In the genomic region with DNA sequence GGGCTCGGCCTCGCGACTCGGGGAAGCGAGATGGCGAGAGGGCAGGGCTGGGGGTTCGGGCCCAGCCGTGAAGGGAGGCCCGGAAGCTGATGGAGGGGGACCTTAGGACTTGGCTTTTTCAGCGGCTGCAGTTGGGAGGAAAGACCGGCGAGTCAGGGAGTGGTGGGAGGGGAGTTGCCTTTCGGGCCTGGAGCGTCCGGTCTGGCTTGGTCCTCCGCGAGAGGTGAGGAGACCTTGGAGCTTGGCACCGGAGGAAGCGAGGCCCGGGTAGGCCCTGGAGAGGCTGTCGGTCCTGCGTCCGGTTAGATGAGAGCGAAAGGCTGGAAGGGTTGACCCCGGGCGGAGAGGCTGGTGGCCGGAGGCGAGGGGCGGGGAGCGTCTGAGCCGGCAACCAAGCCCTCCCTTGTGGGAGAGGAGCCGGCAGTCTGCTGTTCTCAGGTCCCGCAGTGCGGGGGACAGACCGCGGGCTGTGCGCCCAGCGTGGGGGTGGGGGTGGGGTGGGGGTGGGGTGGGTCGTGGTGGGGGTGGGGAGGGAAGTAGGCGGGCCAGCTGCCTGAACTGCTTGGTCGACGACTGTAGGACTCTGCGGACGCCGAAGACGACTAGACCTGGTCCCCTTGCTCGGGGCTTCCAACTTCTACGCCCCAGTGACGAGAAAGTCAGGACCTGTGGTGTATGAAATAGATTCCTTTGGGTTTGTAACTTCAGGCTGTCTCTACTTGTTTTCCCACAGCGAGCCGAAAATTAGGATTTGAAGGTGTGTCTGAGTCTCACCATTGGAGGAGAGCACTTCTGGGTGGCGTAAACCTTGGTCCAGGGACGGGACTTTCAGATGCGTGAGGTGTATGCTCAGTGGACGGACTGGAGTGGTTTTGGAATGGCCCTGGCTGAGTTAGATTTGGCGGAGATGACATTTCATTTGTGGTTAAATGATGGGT, we compare ENCODE assay signal across 8 cellular contexts. TPM values are rescaled to one million over a fixed set of nuclear protein-coding genes. Genes with fewer than 3 reads are reported as not detected.
DNase-seq lines count a peak whose midpoint lies in the region; ATAC-seq, FAIRE-seq and TF ChIP-seq lines count a peak whose summit lies in the region.

No MANE protein-coding gene starts in this region.

- peaks cover 66% of the 10 kb centered on the region for H3K79me2 ChIP-seq in K562 (ENCODE audit: control insufficient read depth, insufficient read depth, low read length)

- peaks cover 7 to 9% of the 10 kb centered on the region in 2 experiments; a peak in 4 of 5 replicates for H3K4me1 ChIP-seq in K562 (replicated peaks in 1 of 2; ENCODE audit: control insufficient read depth in 2 of 2, insufficient read depth in 2 of 2, low read length in 2 of 2)
- H3K4me1 ChIP-seq in iPS-18a (ENCODE audit: control insufficient read depth, low read depth, low read length): peaks cover 12% of the 10 kb centered on the region

- CTCF ChIA-PET in K562 (lab: Yijun Ruan, JAX; ENCODE audit: low intra/inter-chr PET ratio): no interaction called here

- peak overlapping the region; percentile 93 to 95 for H3K9ac ChIP-seq in K562 (ENCODE audit: insufficient read depth in 1 of 2, low read depth in 2 of 2, low read length in 2 of 2)
- H3K9ac ChIP-seq in iPS-18a (ENCODE audit: low read length): peak overlapping the region; percentile 93

- under 1% methylated on average over 43 of the region's 56 CpGs for WGBS in K562 (ENCODE audit: insufficient coverage, low coverage, missing lambda C conversion rate)

- peak; percentile 12 for ATAC-seq in HG02973 (IDR thresholded peaks at IDR 0.05; ENCODE audit: unreplicated experiment)
- peak; percentile 25 for ATAC-seq in SK-N-SH treated with all-trans-retinoic acid at 6 μM for 48 hours
- ATAC-seq in K562: peak; percentile 45

- POLR2A ChIA-PET in K562 (lab: Yijun Ruan, JAX): interaction anchor here (0.7 kb wide), 1 partner anchor 358 kb away, joined by 3 read pairs; no protein-coding TSS in a partner anchor

- intact Hi-C loops in K562 (cut with micrococcal nuclease): loop anchor here (10.0 kb wide), 1 partner anchor 193 kb away; the partner anchor contains the start of gene SLC30A6

- no peak for TF ChIP-seq EP300 in K562 (IDR thresholded peaks at IDR 0.05; ENCODE audit: low read length)

- peak overlapping the region; percentile 87 for H3K4me3 ChIP-seq in K562
- H3K4me3 ChIP-seq in iPS-18a (ENCODE audit: low read length): peak overlapping the region; percentile 96

- peak; percentile 56 for FAIRE-seq in K562 (lab: Jason Lieb, UNC)

- no peaks in the 10 kb centered on the region for H3K9me3 ChIP-seq in K562 (replicated peaks; ENCODE audit: control insufficient read depth, insufficient read depth, low read depth, low read length)
- H3K9me3 ChIP-seq in iPS-18a (ENCODE audit: control insufficient read depth, low read depth, low read length): no peaks in the 10 kb centered on the region

- in situ Hi-C loops in K562 (cut with MboI): no loop called here

- DNase-seq in NCI-H526 (lab: John Stamatoyannopoulos, UW) (peak; percentile 4 to 67), NCI-H526 treated with DMSO at 0.1 percent for 48 hours (lab: John Stamatoyannopoulos, UW) (no peak), K562 (ENCODE audit: extremely low read depth in 1 of 4, low spot score in 3 of 4) (peak; percentile 59 to 68 (median 64)), smooth muscle cell of the brain vasculature (ENCODE audit: low read depth, low spot score) (peak; percentile 12), NCI-H2029 treated with DMSO at 0.1 percent for 48 hours (lab: John Stamatoyannopoulos, UW) (no peak)

- BruUV-seq in K562 (replicated peaks; lab: Mats Ljungman, UMichigan): TSS peak; percentile 55

- H3K27me3 ChIP-seq in K562 (ENCODE audit: control insufficient read depth in 2 of 2, insufficient read depth in 2 of 2, low read length in 2 of 2) (no peaks in the 10 kb centered on the region), iPS-18a (ENCODE audit: control insufficient read depth, insufficient read depth, low read length) (no peaks in the 10 kb centered on the region)

- no peak for TF ChIP-seq CTCF in K562 (IDR thresholded peaks at IDR 0.05 in 2 of 3, conservative IDR thresholded peaks at IDR 0.05 in 1 of 3; ENCODE audit: insufficient read depth in 2 of 3, low read depth in 1 of 3, low read length in 3 of 3)

- H4K20me1 ChIP-seq in K562 (replicated peaks; ENCODE audit: control insufficient read depth, insufficient read depth, low read length): peaks cover 19% of the 10 kb centered on the region

- H2AFZ ChIP-seq in K562 (ENCODE audit: low read depth, low read length): peak overlapping the region; percentile 82

- peaks cover 32% of the 10 kb centered on the region for H3K36me3 ChIP-seq in K562 (ENCODE audit: control insufficient read depth, insufficient read depth, low read length)
- no peaks in the 10 kb centered on the region for H3K36me3 ChIP-seq in iPS-18a (ENCODE audit: control insufficient read depth, low read depth, low read length)

- no peak for TF ChIP-seq POLR2A in K562 (conservative IDR thresholded peaks at IDR 0.05)

- no peak for TF ChIP-seq RAD21 in K562 (CRISPR knock-in tag; conservative IDR thresholded peaks at IDR 0.05 in 1 of 2, IDR thresholded peaks at IDR 0.05 in 1 of 2)

- peak overlapping the region; percentile 93 for H3K4me2 ChIP-seq in K562 (ENCODE audit: insufficient read depth, low read length)

- no peaks in the 10 kb centered on the region for H3K9me1 ChIP-seq in K562 (ENCODE audit: control insufficient read depth, insufficient read depth, low read length)

- H3K27ac ChIP-seq in K562 (ENCODE audit: extremely low read depth, low read depth, low read length) (peak overlapping the region; percentile 91), iPS-18a (ENCODE audit: low read length) (peak overlapping the region; percentile 84)

TF ChIP-seq in SK-N-SH treated with all-trans-retinoic acid at 6 μM for 48 hours, 23 proteins besides CTCF, POLR2A, EP300 and RAD21 (continues in another document):
- TF ChIP-seq ZC3H10 (CRISPR knock-in tag; IDR thresholded peaks at IDR 0.05) (no peak), RARB (CRISPR knock-in tag; IDR thresholded peaks at IDR 0.05) (no peak)

RNA-seq across cellular contexts. Expression of gene BIRC6, which starts 1.0 kb away (rescaled TPM):
- 422 and 1,015 TPM in 2 replicates for total RNA-seq in K562 (2011; cell fraction: chromatin; rRNA removed; ENCODE audit: low replicate concordance)
- 144 and 218 TPM in 2 replicates for total RNA-seq in K562 (2011; cell fraction: nucleolus; rRNA removed)
- total RNA-seq in K562 (2011; cell fraction: nucleoplasm; rRNA removed): 276 and 284 TPM in 2 replicates
- total RNA-seq in K562 (2014; rRNA removed): 49.8 and 73.8 TPM in 2 replicates
- 91.9 and 101 TPM in 2 replicates for total RNA-seq in K562 (2014; rRNA removed; fragmentation: Illumina TruSeq; extraction: Trizol)
- total RNA-seq in K562 (2015; rRNA removed; fragmentation: Illumina TruSeq; extraction: Trizol): 94.9 and 110 TPM in 2 replicates
- 72.1 and 73.8 TPM in 2 replicates for total RNA-seq in K562 (2021)
- 69.5 and 75.3 TPM in 2 replicates for polyA plus RNA-seq in K562 (2011; rRNA removed)
- polyA plus RNA-seq in K562 (2011; cell fraction: cytosol; rRNA removed): 51.1 and 59.8 TPM in 2 replicates
- 104 and 136 TPM in 2 replicates for polyA plus RNA-seq in K562 (2011; cell fraction: nucleus; rRNA removed)
- 27.2 and 29.0 TPM in 2 replicates for polyA plus RNA-seq in K562 (2012)
- polyA plus RNA-seq in K562 (2014; fragmentation: Illumina TruSeq; extraction: Trizol): 34.1 and 37.1 TPM in 2 replicates
- 10 to 100 TPM; 18.8 to 30.7 TPM for polyA plus RNA-seq in K562 (2014; fragmentation: Nextera tagmentation; extraction: Ambion mirVana)
- 27.8 and 28.1 TPM in 2 replicates for polyA plus RNA-seq in K562 (2014; rRNA removed)
- 792 and 858 TPM in 2 replicates for polyA minus RNA-seq in K562 (2011; rRNA and poly(A)+ RNA removed)
- polyA minus RNA-seq in K562 (2011; cell fraction: cytosol; rRNA and poly(A)+ RNA removed): 140 and 175 TPM in 2 replicates
- polyA minus RNA-seq in K562 (2011; cell fraction: nucleus; rRNA and poly(A)+ RNA removed): 201 and 344 TPM in 2 replicates

Comparison
In these comparisons a context has a peak if more than half of its experiments do, and no peak if none do; other contexts are left out.
1. DNase-seq: peak in NCI-H526 (2 of 2), K562 (4 of 4) and smooth muscle cell of the brain vasculature (single experiment); none in NCI-H526 treated with DMSO at 0.1 percent for 48 hours (single experiment) and NCI-H2029 treated with DMSO at 0.1 percent for 48 hours (single experiment).
2. Peak in every context shown above with its lines, with median percentiles within 50 percentile points of each other: ATAC-seq.